1 cellular context compared by ENCODE assay signal in genomic region chr7:100483101-100483727, GRCh38.
TF ChIP-seq lines count a peak whose summit lies in the region.

No MANE protein-coding gene starts in this region.

TF ChIP-seq in K562, 482 proteins besides CTCF, POLR2A, EP300 and RAD21 (continues in another document):
- TF ChIP-seq ZNF668 (CRISPR knock-in tag; IDR thresholded peaks at IDR 0.05) = no peak
- TF ChIP-seq XRCC4 (IDR thresholded peaks at IDR 0.05; ENCODE audit: extremely low read depth, insufficient read depth, insufficient read length) = no peak
- 0 out of 2 replicates have a peak, but pooled peaks have one; percentile 3 for TF ChIP-seq ZBTB1 (CRISPR knock-in tag; IDR thresholded peaks at IDR 0.05; ENCODE audit: borderline replicate concordance, low read depth)
- TF ChIP-seq ELF1 (tag; IDR thresholded peaks at IDR 0.05) = peak; percentile 46
- TF ChIP-seq ASH1L (IDR thresholded peaks at IDR 0.05; ENCODE audit: borderline replicate concordance, low read depth, partially characterized antibody) = no peak
- TF ChIP-seq TCF7 (IDR thresholded peaks at IDR 0.05; ENCODE audit: borderline replicate concordance) = no peak
- TF ChIP-seq ERF (CRISPR knock-in tag; IDR thresholded peaks at IDR 0.05) = peak; percentile 7; the same call in 1 of the 2 replicates
- TF ChIP-seq, protein P1, sequence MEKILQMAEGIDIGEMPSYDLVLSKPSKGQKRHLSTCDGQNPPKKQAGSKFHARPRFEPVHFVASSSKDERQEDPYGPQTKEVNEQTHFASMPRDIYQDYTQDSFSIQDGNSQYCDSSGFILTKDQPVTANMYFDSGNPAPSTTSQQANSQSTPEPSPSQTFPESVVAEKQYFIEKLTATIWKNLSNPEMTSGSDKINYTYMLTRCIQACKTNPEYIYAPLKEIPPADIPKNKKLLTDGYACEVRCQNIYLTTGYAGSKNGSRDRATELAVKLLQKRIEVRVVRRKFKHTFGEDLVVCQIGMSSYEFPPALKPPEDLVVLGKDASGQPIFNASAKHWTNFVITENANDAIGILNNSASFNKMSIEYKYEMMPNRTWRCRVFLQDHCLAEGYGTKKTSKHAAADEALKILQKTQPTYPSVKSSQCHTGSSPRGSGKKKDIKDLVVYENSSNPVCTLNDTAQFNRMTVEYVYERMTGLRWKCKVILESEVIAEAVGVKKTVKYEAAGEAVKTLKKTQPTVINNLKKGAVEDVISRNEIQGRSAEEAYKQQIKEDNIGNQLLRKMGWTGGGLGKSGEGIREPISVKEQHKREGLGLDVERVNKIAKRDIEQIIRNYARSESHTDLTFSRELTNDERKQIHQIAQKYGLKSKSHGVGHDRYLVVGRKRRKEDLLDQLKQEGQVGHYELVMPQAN (IDR thresholded peaks at IDR 0.05; ENCODE audit: borderline replicate concordance) = peak; percentile 78; the same call in 1 of the 2 replicates
- peak; percentile 79; the same call in 1 of the 2 replicates for TF ChIP-seq SMAD3 (CRISPR knock-in tag; conservative IDR thresholded peaks at IDR 0.05)
- peak; percentile 96 for TF ChIP-seq GATAD2A (IDR thresholded peaks at IDR 0.05)
- TF ChIP-seq KDM5B (IDR thresholded peaks at IDR 0.05; ENCODE audit: insufficient replicate concordance, low read depth, low read length) = peak; percentile 26
- TF ChIP-seq EP400 (IDR thresholded peaks at IDR 0.05) = no peak
- peak; percentile 45 for TF ChIP-seq SMARCA4 (IDR thresholded peaks at IDR 0.05)
- 0 out of 2 replicates have a peak, but pooled peaks have one; percentile 45 for TF ChIP-seq SMARCC2 (IDR thresholded peaks at IDR 0.05; ENCODE audit: low read depth)
- TF ChIP-seq FIP1L1 (IDR thresholded peaks at IDR 0.05; ENCODE audit: low read depth, low read length, poor library complexity, severe bottlenecking) = peak; percentile 35
- peak; percentile 98 for TF ChIP-seq CTCFL (IDR thresholded peaks at IDR 0.05; ENCODE audit: borderline replicate concordance, insufficient read depth, low read depth, low read length, poor library complexity, severe bottlenecking)
- no peak for TF ChIP-seq ZBTB5 (IDR thresholded peaks at IDR 0.05)
- peak; percentile 83 for TF ChIP-seq ZNF263 (CRISPR knock-in tag; IDR thresholded peaks at IDR 0.05; ENCODE audit: borderline replicate concordance)
- no peak for TF ChIP-seq ZNF239 (CRISPR knock-in tag; IDR thresholded peaks at IDR 0.05)
- TF ChIP-seq SIN3B (IDR thresholded peaks at IDR 0.05; ENCODE audit: low read depth) = peak; percentile 84
- peak in 1 of 2 experiments; percentile 93; a peak in 2 of 4 replicates for TF ChIP-seq NONO (IDR thresholded peaks at IDR 0.05; ENCODE audit: low read depth in 2 of 2, low read length in 1 of 2)
- TF ChIP-seq PRDM10 (IDR thresholded peaks at IDR 0.05; ENCODE audit: partially characterized antibody) = no peak
- no peak for TF ChIP-seq SAP30 (IDR thresholded peaks at IDR 0.05; ENCODE audit: borderline replicate concordance, insufficient read depth, low read depth, low read length, poor library complexity, severe bottlenecking)
- TF ChIP-seq ZNF76 (CRISPR knock-in tag; IDR thresholded peaks at IDR 0.05; ENCODE audit: borderline replicate concordance) = no peak
- TF ChIP-seq TGIF2 (CRISPR knock-in tag; IDR thresholded peaks at IDR 0.05) = no peak
- TF ChIP-seq ATF1 (CRISPR knock-in tag; IDR thresholded peaks at IDR 0.05) = no peak
- peak; percentile 57 for TF ChIP-seq ATF1 (tag; IDR thresholded peaks at IDR 0.05)
- TF ChIP-seq ZKSCAN1 (IDR thresholded peaks at IDR 0.05; ENCODE audit: low read depth, low read length) = 0 out of 2 replicates have a peak, but pooled peaks have one; percentile 26
- no peak for TF ChIP-seq FOXP1 (CRISPR knock-in tag; IDR thresholded peaks at IDR 0.05)
- TF ChIP-seq NFE2L1 (tag; IDR thresholded peaks at IDR 0.05; ENCODE audit: borderline replicate concordance, low read depth) = no peak
- TF ChIP-seq SMARCB1 (IDR thresholded peaks at IDR 0.05; ENCODE audit: insufficient read length, low read depth) = peak; percentile 40
- no peak for TF ChIP-seq MEF2A (IDR thresholded peaks at IDR 0.05; ENCODE audit: control insufficient read depth, low read depth, low read length)
- TF ChIP-seq EHMT2 (IDR thresholded peaks at IDR 0.05) = no peak
- TF ChIP-seq CAMTA2 (CRISPR knock-in tag; conservative IDR thresholded peaks at IDR 0.05) = no peak
- TF ChIP-seq ARID2 (IDR thresholded peaks at IDR 0.05) = peak; percentile 62; the same call in 1 of the 2 replicates
- TF ChIP-seq, protein P2, sequence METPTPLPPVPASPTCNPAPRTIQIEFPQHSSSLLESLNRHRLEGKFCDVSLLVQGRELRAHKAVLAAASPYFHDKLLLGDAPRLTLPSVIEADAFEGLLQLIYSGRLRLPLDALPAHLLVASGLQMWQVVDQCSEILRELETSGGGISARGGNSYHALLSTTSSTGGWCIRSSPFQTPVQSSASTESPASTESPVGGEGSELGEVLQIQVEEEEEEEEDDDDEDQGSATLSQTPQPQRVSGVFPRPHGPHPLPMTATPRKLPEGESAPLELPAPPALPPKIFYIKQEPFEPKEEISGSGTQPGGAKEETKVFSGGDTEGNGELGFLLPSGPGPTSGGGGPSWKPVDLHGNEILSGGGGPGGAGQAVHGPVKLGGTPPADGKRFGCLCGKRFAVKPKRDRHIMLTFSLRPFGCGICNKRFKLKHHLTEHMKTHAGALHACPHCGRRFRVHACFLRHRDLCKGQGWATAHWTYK (CRISPR knock-in tag; IDR thresholded peaks at IDR 0.05) = peak; percentile 29; the same call in 1 of the 2 replicates
- TF ChIP-seq PHB2 (IDR thresholded peaks at IDR 0.05; ENCODE audit: low read depth) = no peak
- TF ChIP-seq, protein P3, sequence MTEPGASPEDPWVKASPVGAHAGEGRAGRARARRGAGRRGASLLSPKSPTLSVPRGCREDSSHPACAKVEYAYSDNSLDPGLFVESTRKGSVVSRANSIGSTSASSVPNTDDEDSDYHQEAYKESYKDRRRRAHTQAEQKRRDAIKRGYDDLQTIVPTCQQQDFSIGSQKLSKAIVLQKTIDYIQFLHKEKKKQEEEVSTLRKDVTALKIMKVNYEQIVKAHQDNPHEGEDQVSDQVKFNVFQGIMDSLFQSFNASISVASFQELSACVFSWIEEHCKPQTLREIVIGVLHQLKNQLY (CRISPR knock-in tag; conservative IDR thresholded peaks at IDR 0.05) = no peak
- no peak for TF ChIP-seq FOXA1 (IDR thresholded peaks at IDR 0.05; ENCODE audit: borderline replicate concordance)
- TF ChIP-seq TRIM24 (IDR thresholded peaks at IDR 0.05) = 0 out of 4 replicates have a peak, but pooled peaks of 1 of the 2 experiments have one; percentile 21
- no peak for TF ChIP-seq POLR3A (IDR thresholded peaks at IDR 0.05; ENCODE audit: borderline replicate concordance, extremely low read depth, insufficient read depth, insufficient read length)
- peak; percentile 20 to 31; a peak in 2 of 4 replicates for TF ChIP-seq NRF1 (conservative IDR thresholded peaks at IDR 0.05 in 1 of 2, IDR thresholded peaks at IDR 0.05 in 1 of 2)
- TF ChIP-seq CHD4 (IDR thresholded peaks at IDR 0.05; ENCODE audit: insufficient read depth, insufficient replicate concordance, low read depth, low read length, poor library complexity, severe bottlenecking) = peak; percentile 88
- TF ChIP-seq ZNF197 (CRISPR knock-in tag; IDR thresholded peaks at IDR 0.05; ENCODE audit: low read depth) = 0 out of 2 replicates have a peak, but pooled peaks have one; percentile 23
- TF ChIP-seq, protein P4, sequence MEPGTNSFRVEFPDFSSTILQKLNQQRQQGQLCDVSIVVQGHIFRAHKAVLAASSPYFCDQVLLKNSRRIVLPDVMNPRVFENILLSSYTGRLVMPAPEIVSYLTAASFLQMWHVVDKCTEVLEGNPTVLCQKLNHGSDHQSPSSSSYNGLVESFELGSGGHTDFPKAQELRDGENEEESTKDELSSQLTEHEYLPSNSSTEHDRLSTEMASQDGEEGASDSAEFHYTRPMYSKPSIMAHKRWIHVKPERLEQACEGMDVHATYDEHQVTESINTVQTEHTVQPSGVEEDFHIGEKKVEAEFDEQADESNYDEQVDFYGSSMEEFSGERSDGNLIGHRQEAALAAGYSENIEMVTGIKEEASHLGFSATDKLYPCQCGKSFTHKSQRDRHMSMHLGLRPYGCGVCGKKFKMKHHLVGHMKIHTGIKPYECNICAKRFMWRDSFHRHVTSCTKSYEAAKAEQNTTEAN (CRISPR knock-in tag; IDR thresholded peaks at IDR 0.05) = no peak
- no peak for TF ChIP-seq ZKSCAN3 (CRISPR knock-in tag; IDR thresholded peaks at IDR 0.05)
- peak; percentile 91 for TF ChIP-seq NR2C2 (CRISPR knock-in tag; IDR thresholded peaks at IDR 0.05)
- TF ChIP-seq NR2C2 (tag; IDR thresholded peaks at IDR 0.05) = peak; percentile 97
- TF ChIP-seq, protein P5, sequence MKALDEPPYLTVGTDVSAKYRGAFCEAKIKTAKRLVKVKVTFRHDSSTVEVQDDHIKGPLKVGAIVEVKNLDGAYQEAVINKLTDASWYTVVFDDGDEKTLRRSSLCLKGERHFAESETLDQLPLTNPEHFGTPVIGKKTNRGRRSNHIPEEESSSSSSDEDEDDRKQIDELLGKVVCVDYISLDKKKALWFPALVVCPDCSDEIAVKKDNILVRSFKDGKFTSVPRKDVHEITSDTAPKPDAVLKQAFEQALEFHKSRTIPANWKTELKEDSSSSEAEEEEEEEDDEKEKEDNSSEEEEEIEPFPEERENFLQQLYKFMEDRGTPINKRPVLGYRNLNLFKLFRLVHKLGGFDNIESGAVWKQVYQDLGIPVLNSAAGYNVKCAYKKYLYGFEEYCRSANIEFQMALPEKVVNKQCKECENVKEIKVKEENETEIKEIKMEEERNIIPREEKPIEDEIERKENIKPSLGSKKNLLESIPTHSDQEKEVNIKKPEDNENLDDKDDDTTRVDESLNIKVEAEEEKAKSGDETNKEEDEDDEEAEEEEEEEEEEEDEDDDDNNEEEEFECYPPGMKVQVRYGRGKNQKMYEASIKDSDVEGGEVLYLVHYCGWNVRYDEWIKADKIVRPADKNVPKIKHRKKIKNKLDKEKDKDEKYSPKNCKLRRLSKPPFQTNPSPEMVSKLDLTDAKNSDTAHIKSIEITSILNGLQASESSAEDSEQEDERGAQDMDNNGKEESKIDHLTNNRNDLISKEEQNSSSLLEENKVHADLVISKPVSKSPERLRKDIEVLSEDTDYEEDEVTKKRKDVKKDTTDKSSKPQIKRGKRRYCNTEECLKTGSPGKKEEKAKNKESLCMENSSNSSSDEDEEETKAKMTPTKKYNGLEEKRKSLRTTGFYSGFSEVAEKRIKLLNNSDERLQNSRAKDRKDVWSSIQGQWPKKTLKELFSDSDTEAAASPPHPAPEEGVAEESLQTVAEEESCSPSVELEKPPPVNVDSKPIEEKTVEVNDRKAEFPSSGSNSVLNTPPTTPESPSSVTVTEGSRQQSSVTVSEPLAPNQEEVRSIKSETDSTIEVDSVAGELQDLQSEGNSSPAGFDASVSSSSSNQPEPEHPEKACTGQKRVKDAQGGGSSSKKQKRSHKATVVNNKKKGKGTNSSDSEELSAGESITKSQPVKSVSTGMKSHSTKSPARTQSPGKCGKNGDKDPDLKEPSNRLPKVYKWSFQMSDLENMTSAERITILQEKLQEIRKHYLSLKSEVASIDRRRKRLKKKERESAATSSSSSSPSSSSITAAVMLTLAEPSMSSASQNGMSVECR (CRISPR knock-in tag; IDR thresholded peaks at IDR 0.05) = peak; percentile 71
- no peak for TF ChIP-seq ZNF354B (CRISPR knock-in tag; IDR thresholded peaks at IDR 0.05)
- TF ChIP-seq ETV6 (IDR thresholded peaks at IDR 0.05; ENCODE audit: borderline replicate concordance in 1 of 2, low read depth in 2 of 2, low read length in 1 of 2) = no peak
- no peak for TF ChIP-seq ETV6 (CRISPR knock-in tag; IDR thresholded peaks at IDR 0.05; ENCODE audit: borderline replicate concordance)
